In the genomic region with DNA sequence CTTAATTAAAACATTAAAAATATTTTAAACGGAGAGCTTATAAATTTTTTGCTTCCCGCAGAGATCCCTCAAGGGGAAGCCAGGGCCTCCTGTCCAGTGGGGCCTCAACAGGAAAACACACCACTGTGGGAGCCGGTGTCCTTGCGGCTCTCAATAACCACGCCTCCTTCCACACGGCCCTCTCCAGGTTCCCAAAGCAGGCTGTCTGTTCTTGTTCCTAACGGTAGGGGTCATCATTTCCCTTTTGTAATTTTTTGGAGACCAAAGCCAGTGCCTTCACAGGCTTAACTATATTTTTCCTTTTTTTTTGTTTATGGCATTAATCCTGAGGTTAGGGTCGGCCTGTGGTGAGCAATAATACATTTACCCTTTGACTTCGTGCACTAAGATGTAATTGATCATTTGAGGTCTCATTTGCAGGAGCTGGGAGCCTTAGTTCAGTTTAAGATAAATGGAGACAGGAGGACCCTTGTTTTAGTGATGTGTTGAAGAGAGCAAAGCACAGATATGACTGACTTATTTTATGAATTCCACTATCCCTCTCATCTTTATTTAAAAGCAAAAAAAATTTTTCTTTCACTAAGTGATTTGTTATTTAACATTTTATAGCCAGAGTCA, we compare ENCODE assay signal across 8 cellular contexts.
DNase-seq lines count a peak whose midpoint lies in the region; ATAC-seq and TF ChIP-seq lines count a peak whose summit lies in the region.

No MANE protein-coding gene starts in this region.

- intact Hi-C loops in PC-3 (cut with micrococcal nuclease) = loop anchor here (1.0 kb wide), 1 partner anchor 663 kb away; no protein-coding TSS in a partner anchor

- no peak overlapping the region for H3K4me3 Mint-ChIP-seq in brain

- ATAC-seq in GM21723 (IDR thresholded peaks at IDR 0.05; ENCODE audit: unreplicated experiment) = peak; percentile 81
- ATAC-seq in PC-3 = peak; percentile 92

- TF ChIP-seq CTCF in PC-3 (conservative IDR thresholded peaks at IDR 0.05; ENCODE audit: low read depth, low read length) = peak; percentile 74
- TF ChIP-seq CTCF in brain (conservative IDR thresholded peaks at IDR 0.05) = peak; percentile 84 to 86

- BruUV-seq in PC-3 (replicated peaks; lab: Mats Ljungman, UMichigan) = no TSS peak

- POLR2A ChIA-PET in PC-3 (lab: Charles Lee; ENCODE audit: unreplicated experiment) = no interaction called here

- H3K36me3 Mint-ChIP-seq in brain = no peaks in the 10 kb centered on the region

- no peak overlapping the region for H3K4me2 ChIP-seq in PC-3 (ENCODE audit: low read length)

- H3K36me3 ChIP-seq in PC-3 (ENCODE audit: low read depth, low read length) = no peaks in the 10 kb centered on the region

- H3K27me3 Mint-ChIP-seq in brain = peaks cover 17% of the 10 kb centered on the region

- H3K9me3 Mint-ChIP-seq in brain = peaks cover 0 to 2% (median 0%) of the 10 kb centered on the region in 5 experiments

- no peak overlapping the region for H3K27ac Mint-ChIP-seq in brain

- H3K9ac ChIP-seq in PC-3 (ENCODE audit: low read length) = no peak overlapping the region

- no peaks in the 10 kb centered on the region for H3K9me3 ChIP-seq in PC-3 (ENCODE audit: low read length)

- H3K27ac ChIP-seq in PC-3 (ENCODE audit: low read length) = no peak overlapping the region

- H4K20me1 ChIP-seq in PC-3 (ENCODE audit: low read length) = no peaks in the 10 kb centered on the region

- CTCF ChIA-PET in PC-3 (lab: Charles Lee) = interaction anchor here (0.6 kb wide), 1 partner anchor 390 kb away, joined by 3 read pairs; no protein-coding TSS in a partner anchor

- H3K27me3 ChIP-seq in PC-3 (ENCODE audit: low read length) = peaks cover 13% of the 10 kb centered on the region

- no peaks in the 10 kb centered on the region for H3F3A ChIP-seq in PC-3 (ENCODE audit: low read length, unreplicated experiment)

- no peaks in the 10 kb centered on the region for H3K79me2 ChIP-seq in PC-3 (ENCODE audit: low read length)

- DNase-seq in GF-D8 (lab: John Stamatoyannopoulos, UW) (peak; percentile 8), LHCN-M2 (ENCODE audit: low read depth) (peak; percentile 64), PC-3 (peak; percentile 73), inferior parietal cortex (ENCODE audit: extremely low spot score) (peak; percentile 79)
- peak; percentile 6 for DNase-seq in stimulated activated CD4-positive, alpha-beta T cell treated with anti-CD3 and anti-CD28 coated beads, Interleukin-4, amount 100 ng/mL, for 1 hour
- no peak for DNase-seq in stimulated activated naive CD4-positive, alpha-beta T cell treated with Interleukin-2 at 50 U/mL for 16 hours (lab: John Stamatoyannopoulos, UW)

- H3K4me3 ChIP-seq in PC-3 (ENCODE audit: low read length) = no peak overlapping the region

- no peaks in the 10 kb centered on the region for H3K9me2 ChIP-seq in PC-3 (replicated peaks; ENCODE audit: low read length)

- H2AFZ ChIP-seq in PC-3 (ENCODE audit: low read length) = no peak overlapping the region

- no peaks in the 10 kb centered on the region for H3K4me1 ChIP-seq in PC-3 (ENCODE audit: insufficient read depth, low read length)

- H3K4me1 Mint-ChIP-seq in brain = no peaks in the 10 kb centered on the region
